In the genomic region with DNA sequence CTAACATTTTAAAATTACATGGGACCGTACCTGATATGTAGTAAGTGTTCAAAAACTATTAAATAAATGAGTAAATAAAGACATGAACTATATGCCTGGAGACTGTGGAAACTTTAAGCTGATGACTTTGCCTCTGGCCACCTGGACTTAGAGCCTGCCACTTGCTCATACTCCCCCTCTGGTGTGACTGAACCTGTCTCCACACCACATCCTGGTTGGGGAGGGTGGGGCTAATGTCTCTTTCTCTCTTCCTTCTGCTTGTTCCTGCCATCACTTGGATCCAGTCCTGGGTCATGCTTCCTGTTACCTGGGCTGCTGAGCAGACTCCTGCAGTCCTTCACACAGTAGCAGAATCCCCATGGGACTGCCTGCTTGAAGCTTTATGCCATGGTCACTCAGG, we compare ENCODE assay signal across 29 cellular contexts. TPM values are rescaled to one million over a fixed set of nuclear protein-coding genes. Genes with fewer than 3 reads are reported as not detected.
"Had no signal": no experiment of that assay in that cellular context is flagged by ENCODE, and none has a peak within 500 bp of the region (broad histone marks: within the 10 kb centered on the region; RNA-seq: fewer than 3 reads in every experiment).

No MANE protein-coding gene starts in this region.

- H3K4me3 Mint-ChIP-seq: activated CD4-positive, alpha-beta memory T cell treated with anti-CD3 and anti-CD28 coated beads for 36 hours; activated CD4-positive, alpha-beta T cell treated with anti-CD3 and anti-CD28 coated beads, Interleukin-2, amount 10 ng/mL, durations not matched to agents 24 days and 14 days; activated T-cell treated with anti-CD3 and anti-CD28 coated beads, Interleukin-2, amount 50 U/mL, for 72 hours; brain; naive B cell; nephron progenitor cell; stimulated activated naive CD8-positive, alpha-beta T cell treated with anti-CD3 and anti-CD28 coated beads, Interleukin-15, amount 100 ng/mL, for 72 hours; T-helper 1 cell treated with Interleukin-12 subunit alpha and Interleukin-12 subunit beta and Interleukin-4 antibody, amounts not matched to agents 30 μg/mL and 1 μg/mL, for 36 hours had no signal

- H3K27ac Mint-ChIP-seq: activated CD4-positive, alpha-beta memory T cell treated with anti-CD3 and anti-CD28 coated beads for 36 hours; activated CD4-positive, alpha-beta T cell treated with anti-CD3 and anti-CD28 coated beads, Interleukin-2, amount 10 ng/mL, durations not matched to agents 24 days and 14 days; activated naive CD4-positive, alpha-beta T cell treated with anti-CD3 and anti-CD28 coated beads, Interleukin-2, amount 50 U/mL, for 72 hours; activated T-cell treated with anti-CD3 and anti-CD28 coated beads, Interleukin-2, amount 50 U/mL, for 72 hours; brain; naive B cell; nephron progenitor cell; progenitor cell of endocrine pancreas; stimulated activated naive CD8-positive, alpha-beta T cell treated with anti-CD3 and anti-CD28 coated beads, Interleukin-15, amount 100 ng/mL, for 72 hours; T-helper 1 cell treated with Interleukin-12 subunit alpha and Interleukin-12 subunit beta and Interleukin-4 antibody, amounts not matched to agents 30 μg/mL and 1 μg/mL, for 36 hours had no signal

- H3K36me3 ChIP-seq: adrenal gland, ascending aorta, left ventricle myocardium inferior, ovary, right lobe of liver, thyroid gland, upper lobe of left lung, vagina had no signal

- H3K27ac ChIP-seq: adrenal gland, ascending aorta, left ventricle myocardium inferior, ovary, right lobe of liver, thyroid gland, upper lobe of left lung, vagina had no signal

- H3K4me1 Mint-ChIP-seq: brain; nephron progenitor cell; stimulated activated naive CD8-positive, alpha-beta T cell treated with anti-CD3 and anti-CD28 coated beads, Interleukin-15, amount 100 ng/mL, for 72 hours had no signal

- H3K4me1 ChIP-seq: adrenal gland, ascending aorta, left ventricle myocardium inferior, right lobe of liver, thyroid gland, upper lobe of left lung, vagina had no signal

- DNase-seq: activated CD4-positive, alpha-beta memory T cell treated with anti-CD3 and anti-CD28 coated beads for 36 hours; activated CD4-positive, alpha-beta T cell treated with anti-CD3 and anti-CD28 coated beads, Interleukin-2, amount 10 ng/mL, durations not matched to agents 24 days and 14 days; activated CD4-positive, CD25-positive, alpha-beta regulatory T cell treated with anti-CD3 and anti-CD28 coated beads, Interleukin-2, amount 50 U/mL, for 72 hours; activated naive CD4-positive, alpha-beta T cell; activated T-cell treated with anti-CD3 and anti-CD28 coated beads for 4 hours; activated T-cell treated with anti-CD3 and anti-CD28 coated beads, Interleukin-2, amount 50 U/mL, for 72 hours; adrenal gland; caudate nucleus; cortex of kidney; foreskin fibroblast; left ventricle myocardium inferior; naive B cell; nephron progenitor cell; ovary; right lobe of liver; stimulated activated CD4-positive, alpha-beta T cell treated with anti-CD3 and anti-CD28 coated beads, Interleukin-4, amount 100 ng/mL, for 1 hour; stimulated activated naive CD8-positive, alpha-beta T cell treated with anti-CD3 and anti-CD28 coated beads, Interleukin-15, amount 100 ng/mL, for 72 hours; substantia nigra; T1000; thyroid gland; upper lobe of left lung had no signal

- H3K9me3 Mint-ChIP-seq: activated CD4-positive, alpha-beta T cell treated with anti-CD3 and anti-CD28 coated beads, Interleukin-2, amount 10 ng/mL, durations not matched to agents 24 days and 14 days had no signal

- FAIRE-seq: endothelial cell of umbilical vein had no signal

- H3K36me3 Mint-ChIP-seq: activated CD4-positive, alpha-beta memory T cell treated with anti-CD3 and anti-CD28 coated beads for 36 hours; activated naive CD4-positive, alpha-beta T cell treated with anti-CD3 and anti-CD28 coated beads, Interleukin-2, amount 50 U/mL, for 72 hours; brain had no signal

- H3K9me3 ChIP-seq: adrenal gland, ascending aorta, left ventricle myocardium inferior, ovary, right lobe of liver, thyroid gland, upper lobe of left lung, vagina had no signal

- ATAC-seq: activated naive CD4-positive, alpha-beta T cell treated with anti-CD3 and anti-CD28 coated beads, Interleukin-2, amount 50 U/mL, for 72 hours; activated T-cell treated with anti-CD3 and anti-CD28 coated beads, Interleukin-2, amount 50 U/mL, for 72 hours; right lobe of liver; stimulated activated naive CD8-positive, alpha-beta T cell treated with anti-CD3 and anti-CD28 coated beads, Interleukin-15, amount 100 ng/mL, for 72 hours had no signal

- H3K27me3 ChIP-seq: adrenal gland, ascending aorta, ovary, right lobe of liver, thyroid gland, upper lobe of left lung, vagina had no signal

- H3K4me3 ChIP-seq: adrenal gland, ascending aorta, left ventricle myocardium inferior, lung, ovary, right lobe of liver, thyroid gland, upper lobe of left lung, vagina had no signal

RNA-seq across cellular contexts. Expression of a gene that starts 8.2 kb away (rescaled TPM):
- total RNA-seq: activated CD4-positive, alpha-beta memory T cell treated with anti-CD3 and anti-CD28 coated beads for 36 hours; activated naive CD4-positive, alpha-beta T cell treated with anti-CD3 and anti-CD28 coated beads, Interleukin-2, amount 50 U/mL, for 72 hours; activated T-cell treated with anti-CD3 and anti-CD28 coated beads, Interleukin-2, amount 50 U/mL, for 72 hours; ascending aorta had no signal
